8 cellular contexts compared by ENCODE assay signal in the genomic region with DNA sequence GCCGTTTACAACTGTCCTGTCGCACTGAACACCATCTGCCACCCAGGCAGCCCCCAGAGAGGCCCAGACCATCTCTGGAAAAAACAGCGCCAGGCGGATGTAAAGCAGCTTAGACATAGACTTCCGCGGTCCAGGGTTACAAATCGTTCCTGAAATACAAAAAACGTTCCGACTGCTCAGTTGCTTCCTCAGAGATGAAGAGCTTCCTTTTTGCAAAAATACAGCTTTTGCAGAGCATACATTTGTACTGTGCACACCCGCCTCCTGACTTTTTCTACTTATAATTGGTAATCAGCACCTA. TPM values are rescaled to one million over a fixed set of nuclear protein-coding genes. Genes with fewer than 3 reads are reported as not detected.
DNase-seq lines count a peak whose midpoint lies in the region; ATAC-seq and TF ChIP-seq lines count a peak whose summit lies in the region.

No MANE protein-coding gene starts in this region.

- no peaks in the 10 kb centered on the region for H3K27me3 ChIP-seq in transverse colon
- no peaks in the 10 kb centered on the region for H3K27me3 ChIP-seq in hepatocyte

- H3K27ac Mint-ChIP-seq in activated naive CD4-positive, alpha-beta T cell treated with anti-CD3 and anti-CD28 coated beads, Interleukin-2, amount 10 ng/mL, durations not matched to agents 7 days and 5 days: peak overlapping the region; percentile 91
- peak overlapping the region; percentile 85 for H3K27ac Mint-ChIP-seq in activated CD4-positive, alpha-beta T cell treated with anti-CD3 and anti-CD28 coated beads, Interleukin-2, amount 10 ng/mL, durations not matched to agents 7 days and 5 days

- peaks cover 30% of the 10 kb centered on the region for H3K36me3 Mint-ChIP-seq in activated naive CD4-positive, alpha-beta T cell treated with anti-CD3 and anti-CD28 coated beads, Interleukin-2, amount 10 ng/mL, durations not matched to agents 7 days and 5 days
- peaks cover 26% of the 10 kb centered on the region for H3K36me3 Mint-ChIP-seq in activated CD4-positive, alpha-beta T cell treated with anti-CD3 and anti-CD28 coated beads, Interleukin-2, amount 10 ng/mL, durations not matched to agents 7 days and 5 days (ENCODE audit: low read depth)

- TF ChIP-seq CTCF in transverse colon (IDR thresholded peaks at IDR 0.05) (no peak), hepatocyte (IDR thresholded peaks at IDR 0.05; ENCODE audit: poor library complexity) (no peak)

- no peaks in the 10 kb centered on the region for H3K9me3 Mint-ChIP-seq in activated naive CD4-positive, alpha-beta T cell treated with anti-CD3 and anti-CD28 coated beads, Interleukin-2, amount 10 ng/mL, durations not matched to agents 7 days and 5 days
- H3K9me3 Mint-ChIP-seq in activated CD4-positive, alpha-beta T cell treated with anti-CD3 and anti-CD28 coated beads, Interleukin-2, amount 10 ng/mL, durations not matched to agents 7 days and 5 days: no peaks in the 10 kb centered on the region

- H3K79me2 ChIP-seq in hepatocyte: peaks cover 52% of the 10 kb centered on the region

- TF ChIP-seq POLR2A in transverse colon (IDR thresholded peaks at IDR 0.05): no peak

- H3K9me3 ChIP-seq in transverse colon (no peaks in the 10 kb centered on the region), hepatocyte (ENCODE audit: low read depth) (no peaks in the 10 kb centered on the region)

- intact Hi-C loops in left ventricle myocardium superior (cut with micrococcal nuclease): no loop called here
- intact Hi-C loops in transverse colon (cut with DNase I; ENCODE audit: low total_unique reads): no loop called here

- peak; percentile 61 for DNase-seq in activated naive CD4-positive, alpha-beta T cell treated with anti-CD3 and anti-CD28 coated beads, Interleukin-2, amount 10 ng/mL, durations not matched to agents 7 days and 5 days
- no peak for DNase-seq in activated naive CD4-positive, alpha-beta T cell treated with anti-CD3 and anti-CD28 coated beads, Interleukin-2, amount 50 U/mL, for 16 hours
- DNase-seq in activated CD4-positive, alpha-beta T cell treated with anti-CD3 and anti-CD28 coated beads, Interleukin-2, amount 10 ng/mL, durations not matched to agents 7 days and 5 days: peak; percentile 50
- DNase-seq in left ventricle myocardium superior (no peak), transverse colon (no peak), NCI-H187 treated with DMSO at 0.1 percent for 48 hours (lab: John Stamatoyannopoulos, UW) (no peak), hepatocyte (ENCODE audit: low spot score) (no peak)

- H3K4me2 ChIP-seq in hepatocyte: no peak overlapping the region

- 65 to 66% methylated on average over 3 to 10 of the region's 10 CpGs for WGBS in transverse colon (ENCODE audit: low coverage in 1 of 2), 2 donors
- 89% methylated on average over 10 of the region's 10 CpGs for WGBS in hepatocyte (ENCODE audit: low lambda C conversion rate, missing lambda C conversion rate)

- in situ Hi-C loops in transverse colon (cut with MboI; ENCODE audit: low pct_ligation_motif_present in 1 of 4, low pct_unique_long_range_greater_than_20kb in 1 of 4, low sequenced_read_pairs in 3 of 4): no loop called here

- H3K4me3 Mint-ChIP-seq in activated naive CD4-positive, alpha-beta T cell treated with anti-CD3 and anti-CD28 coated beads, Interleukin-2, amount 10 ng/mL, durations not matched to agents 7 days and 5 days: peak overlapping the region; percentile 53
- peak overlapping the region; percentile 62 for H3K4me3 Mint-ChIP-seq in activated CD4-positive, alpha-beta T cell treated with anti-CD3 and anti-CD28 coated beads, Interleukin-2, amount 10 ng/mL, durations not matched to agents 7 days and 5 days

- H3K4me1 ChIP-seq in transverse colon (peaks cover 0 to 38% (median 4%) of the 10 kb centered on the region in 4 donors), hepatocyte (ENCODE audit: insufficient read depth) (no peaks in the 10 kb centered on the region)

- peaks cover 2% of the 10 kb centered on the region for H4K20me1 ChIP-seq in hepatocyte (ENCODE audit: insufficient read depth, poor library complexity, severe bottlenecking)

- POLR2A ChIA-PET in activated CD4-positive, alpha-beta T cell treated with anti-CD3 and anti-CD28 coated beads, Interleukin-2, amount 10 ng/mL, durations not matched to agents 7 days and 5 days (lab: Charles Lee): no interaction called here

- no peak overlapping the region for H2AFZ ChIP-seq in hepatocyte

- H3K36me3 ChIP-seq in transverse colon (no peaks in the 10 kb centered on the region), hepatocyte (replicated peaks; ENCODE audit: insufficient read depth, low read depth) (no peaks in the 10 kb centered on the region)

- H3K4me3 ChIP-seq in transverse colon (no peak overlapping the region), hepatocyte (no peak overlapping the region)

- H3K27ac ChIP-seq in transverse colon (peak overlapping the region; percentile 47 to 80 (median 66)), hepatocyte (no peak overlapping the region)

- peaks cover 50% of the 10 kb centered on the region for H3K4me1 Mint-ChIP-seq in activated naive CD4-positive, alpha-beta T cell treated with anti-CD3 and anti-CD28 coated beads, Interleukin-2, amount 10 ng/mL, durations not matched to agents 7 days and 5 days
- peaks cover 41% of the 10 kb centered on the region for H3K4me1 Mint-ChIP-seq in activated CD4-positive, alpha-beta T cell treated with anti-CD3 and anti-CD28 coated beads, Interleukin-2, amount 10 ng/mL, durations not matched to agents 7 days and 5 days

- no peaks in the 10 kb centered on the region for H3K9me2 ChIP-seq in hepatocyte (replicated peaks; ENCODE audit: insufficient read depth)

- H3K27me3 Mint-ChIP-seq in activated naive CD4-positive, alpha-beta T cell treated with anti-CD3 and anti-CD28 coated beads, Interleukin-2, amount 10 ng/mL, durations not matched to agents 7 days and 5 days: no peaks in the 10 kb centered on the region
- H3K27me3 Mint-ChIP-seq in activated CD4-positive, alpha-beta T cell treated with anti-CD3 and anti-CD28 coated beads, Interleukin-2, amount 10 ng/mL, durations not matched to agents 7 days and 5 days: no peaks in the 10 kb centered on the region

- CTCF ChIA-PET in activated naive CD4-positive, alpha-beta T cell treated with anti-CD3 and anti-CD28 coated beads, Interleukin-2, amount 10 ng/mL, durations not matched to agents 7 days and 5 days (lab: Charles Lee): interaction anchor here (0.9 to 1.8 kb wide), 4 partner anchors 9 to 44 kb away, joined by 3 to 5 read pairs (median 4); no protein-coding TSS in a partner anchor
- CTCF ChIA-PET in activated CD4-positive, alpha-beta T cell treated with anti-CD3 and anti-CD28 coated beads, Interleukin-2, amount 10 ng/mL, durations not matched to agents 7 days and 5 days (lab: Charles Lee): interaction anchor here (0.8 to 1.7 kb wide), 6 partner anchors 9 to 191 kb away, joined by 3 to 10 read pairs (median 6); a partner anchor contains a TSS

- no peak for TF ChIP-seq EP300 in transverse colon (IDR thresholded peaks at IDR 0.05; ENCODE audit: low read depth)

- ATAC-seq in left ventricle myocardium superior (peak; percentile 41), HG02571 (IDR thresholded peaks at IDR 0.05; ENCODE audit: unreplicated experiment) (no peak)

RNA-seq across cellular contexts. Expression of a gene that starts 11.4 kb away (rescaled TPM):
- total RNA-seq in activated CD4-positive, alpha-beta T cell treated with anti-CD3 and anti-CD28 coated beads, Interleukin-2, amount 10 ng/mL, durations not matched to agents 7 days and 5 days: 10 to 100 TPM; 18.3 to 22.4 TPM
- 10.1 TPM for total RNA-seq in left ventricle myocardium superior
- 10 to 100 TPM in 3 of 4 donors, 1 to 10 TPM in 1; 5.2 to 59.1 (median 24.3) TPM for total RNA-seq in transverse colon
- total RNA-seq in hepatocyte: 17.5 and 21.8 TPM in 2 replicates
- 14.3 and 22.2 TPM in 2 replicates for polyA plus RNA-seq in hepatocyte

RNA-seq across cellular contexts. Expression of a gene that starts 47.6 kb away (rescaled TPM):
- 10 to 100 TPM; 61.1 to 63.5 TPM for total RNA-seq in activated CD4-positive, alpha-beta T cell treated with anti-CD3 and anti-CD28 coated beads, Interleukin-2, amount 10 ng/mL, durations not matched to agents 7 days and 5 days
- total RNA-seq in left ventricle myocardium superior (45.5 TPM), transverse colon (100 to 1,000 TPM in 2 of 4 donors, 10 to 100 TPM in 2; 71.4 to 156 (median 101) TPM), hepatocyte (327 and 351 TPM in 2 replicates)
- 525 and 530 TPM in 2 replicates for polyA plus RNA-seq in hepatocyte

Comparison
In these comparisons a context has a peak if more than half of its experiments do, and no peak if none do; other contexts are left out.
1. DNase-seq: peak in activated naive CD4-positive, alpha-beta T cell treated with anti-CD3 and anti-CD28 coated beads, Interleukin-2, amount 10 ng/mL, durations not matched to agents 7 days and 5 days (single experiment) and activated CD4-positive, alpha-beta T cell treated with anti-CD3 and anti-CD28 coated beads, Interleukin-2, amount 10 ng/mL, durations not matched to agents 7 days and 5 days (single experiment); none in activated naive CD4-positive, alpha-beta T cell treated with anti-CD3 and anti-CD28 coated beads, Interleukin-2, amount 50 U/mL, for 16 hours (single experiment), left ventricle myocardium superior (single experiment), transverse colon (single experiment), NCI-H187 treated with DMSO at 0.1 percent for 48 hours (single experiment) and hepatocyte (single experiment).